25 cellular contexts compared by ENCODE assay signal in the genomic region with DNA sequence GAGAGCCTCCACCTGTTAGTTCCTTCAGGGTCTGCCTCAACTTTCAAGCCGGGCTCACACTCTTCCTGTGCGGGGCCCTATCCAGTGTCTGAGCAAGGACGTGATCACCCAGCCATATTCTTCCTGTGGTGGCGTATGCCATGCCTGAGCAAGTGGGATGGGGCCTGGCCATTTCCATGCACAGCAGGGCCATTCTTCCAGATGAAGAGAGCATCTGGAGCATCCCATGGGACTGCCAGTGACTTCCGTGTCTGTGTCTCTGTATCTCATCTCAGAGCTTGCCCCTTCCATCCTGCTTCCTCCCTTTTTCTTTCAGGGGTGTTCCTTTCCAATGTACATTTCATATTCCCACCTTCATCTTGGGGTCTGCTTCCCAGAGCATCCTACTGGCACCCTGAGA. TPM values are rescaled to one million over a fixed set of nuclear protein-coding genes. Genes with fewer than 3 reads are reported as not detected.
DNase-seq lines count a peak whose midpoint lies in the region; ATAC-seq, FAIRE-seq and TF ChIP-seq lines count a peak whose summit lies in the region.
"Had no signal": no experiment of that assay in that cellular context is flagged by ENCODE, and none has a peak within 500 bp of the region (broad histone marks: within the 10 kb centered on the region; RNA-seq: fewer than 3 reads in every experiment).

No MANE protein-coding gene starts in this region.

- 0 out of 2 replicates have a peak overlapping the region, but pooled peaks have one; percentile 3 for H2AK5ac ChIP-seq in H1 (ENCODE audit: low read depth, low read length)
- no peak overlapping the region for H2AK5ac ChIP-seq in neuronal stem cell (ENCODE audit: low read depth, low read length)

- no peak overlapping the region for H3K4me3 Mint-ChIP-seq in activated naive CD8-positive, alpha-beta T cell treated with anti-CD3 and anti-CD28 coated beads, Interleukin-2, amount 10 ng/mL, durations not matched to agents 7 days and 5 days
- H3K4me3 Mint-ChIP-seq in activated naive CD8-positive, alpha-beta T cell treated with anti-CD3 and anti-CD28 coated beads for 36 hours, result no peak overlapping the region
- H3K4me3 Mint-ChIP-seq: CD8-positive, alpha-beta T cell had no signal

- no peak overlapping the region for H3K56ac ChIP-seq in H1 (replicated peaks; ENCODE audit: insufficient read length, low read depth, low read length)

- H3K79me1 ChIP-seq in H1 (ENCODE audit: low read depth, low read length), result no peaks in the 10 kb centered on the region
- H3K79me1 ChIP-seq in neuronal stem cell (ENCODE audit: low read depth, low read length), result peaks cover 2% of the 10 kb centered on the region

- CTCF ChIA-PET in H1 (lab: Charles Lee; ENCODE audit: partially characterized antibody), result interaction anchor here (3.6 kb wide), 1 partner anchor 13 kb away, joined by 11 read pairs; no protein-coding TSS in a partner anchor

- no peak for TF ChIP-seq CTCF in H1 (IDR thresholded peaks at IDR 0.05; ENCODE audit: control extremely low read depth in 1 of 3, insufficient read depth in 1 of 3, low read depth in 1 of 3, low read length in 3 of 3)
- no peak for TF ChIP-seq CTCF in foreskin keratinocyte (conservative IDR thresholded peaks at IDR 0.05)

- POLR2A ChIA-PET in activated naive CD8-positive, alpha-beta T cell treated with anti-CD3 and anti-CD28 coated beads, Interleukin-2, amount 10 ng/mL, durations not matched to agents 7 days and 5 days (lab: Charles Lee), result no interaction called here
- POLR2A ChIA-PET in H1 (lab: Charles Lee; ENCODE audit: partially characterized antibody), result no interaction called here

- H3K18ac ChIP-seq in H1 (ENCODE audit: extremely low read depth, low read length), result no peak overlapping the region
- H3K18ac ChIP-seq in neuronal stem cell (ENCODE audit: low read length), result peak overlapping the region; percentile 67

- ATAC-seq in activated naive CD8-positive, alpha-beta T cell treated with anti-CD3 and anti-CD28 coated beads, Interleukin-2, amount 10 ng/mL, durations not matched to agents 7 days and 5 days (ENCODE audit: low read depth), result no peak
- ATAC-seq in GM19467 (IDR thresholded peaks at IDR 0.05; ENCODE audit: unreplicated experiment) (no peak), foreskin keratinocyte (no peak)
- ATAC-seq: CD8-positive, alpha-beta T cell; HCT116 had no signal

- H3K4me2 ChIP-seq in H1 (ENCODE audit: insufficient read depth in 1 of 2, low read depth in 2 of 2, low read length in 2 of 2) (no peak overlapping the region), neuronal stem cell (ENCODE audit: insufficient read depth, low read length, poor library complexity, severe bottlenecking) (no peak overlapping the region)

- no peaks in the 10 kb centered on the region for H3K27me3 ChIP-seq in H1 (replicated peaks in 1 of 4; ENCODE audit: control insufficient read depth in 3 of 4, extremely low read depth in 1 of 4, insufficient read depth in 3 of 4, low read length in 3 of 4)
- H3K27me3 ChIP-seq in neuronal stem cell (ENCODE audit: control insufficient read depth in 3 of 3, insufficient read depth in 3 of 3, low read depth in 1 of 3, low read length in 3 of 3), result no peaks in the 10 kb centered on the region
- no peaks in the 10 kb centered on the region for H3K27me3 ChIP-seq in foreskin keratinocyte

- H3K23me2 ChIP-seq in H1 (ENCODE audit: low read depth, low read length), result no peaks in the 10 kb centered on the region

- H2BK5ac ChIP-seq in H1 (ENCODE audit: low read depth, low read length), result no peak overlapping the region
- H2BK5ac ChIP-seq in neuronal stem cell (ENCODE audit: low read length), result no peak overlapping the region

- WGBS in H1 (ENCODE audit: extremely low coverage in 1 of 2, insufficient coverage in 1 of 2, insufficient read length in 1 of 2, insufficient replicate concordance in 2 of 2, low coverage in 1 of 2, low lambda C conversion rate in 2 of 2, missing lambda C conversion rate in 1 of 2), 2 experiments, result 86% methylated on average over 5 of the region's 5 CpGs; no CpG with 5 or more reads in 1 of the 2 experiments
- no CpG with 5 or more reads among the region's 5 CpGs for WGBS in neuronal stem cell (ENCODE audit: extremely low coverage in 2 of 2, insufficient read length in 2 of 2, insufficient replicate concordance in 1 of 2), 2 donors

- H3K27ac ChIP-seq in H1 (ENCODE audit: low read depth, low read length) (no peak overlapping the region), neuronal stem cell (replicated peaks; ENCODE audit: low read length) (no peak overlapping the region), foreskin keratinocyte (no peak overlapping the region)
- H3K27ac ChIP-seq: C4-2B, HL-60 had no signal

- H3K14ac ChIP-seq in H1 (ENCODE audit: insufficient read length) (no peak overlapping the region), neuronal stem cell (ENCODE audit: low read length) (no peak overlapping the region)

- no peak overlapping the region for H3K23ac ChIP-seq in H1 (ENCODE audit: insufficient read length)
- no peak overlapping the region for H3K23ac ChIP-seq in neuronal stem cell (ENCODE audit: low read depth, low read length, poor library complexity)

- H3K4me3 ChIP-seq in H1 (ENCODE audit: extremely low read depth in 1 of 4, insufficient read depth in 2 of 4, low read depth in 3 of 4, low read length in 4 of 4) (no peak overlapping the region), neuronal stem cell (ENCODE audit: low read length in 2 of 2) (no peak overlapping the region)
- H3K4me3 ChIP-seq: SK-N-MC had no signal

- no peaks in the 10 kb centered on the region for H3K9me3 Mint-ChIP-seq in activated naive CD8-positive, alpha-beta T cell treated with anti-CD3 and anti-CD28 coated beads, Interleukin-2, amount 10 ng/mL, durations not matched to agents 7 days and 5 days
- no peaks in the 10 kb centered on the region for H3K9me3 Mint-ChIP-seq in activated naive CD8-positive, alpha-beta T cell treated with anti-CD3 and anti-CD28 coated beads for 36 hours
- H3K9me3 Mint-ChIP-seq: CD8-positive, alpha-beta T cell had no signal

- H3K79me2 ChIP-seq in H1 (ENCODE audit: control insufficient read depth in 1 of 2, insufficient read depth in 2 of 2, low read length in 2 of 2), result no peaks in the 10 kb centered on the region

- no peak overlapping the region for H2BK12ac ChIP-seq in H1 (ENCODE audit: low read depth, low read length)
- H2BK12ac ChIP-seq in neuronal stem cell (ENCODE audit: low read length), result no peak overlapping the region

- H3K4me1 ChIP-seq in H1 (replicated peaks in 1 of 4; ENCODE audit: control insufficient read depth in 3 of 4, insufficient read depth in 4 of 4, low read length in 3 of 4) (no peaks in the 10 kb centered on the region; a peak in 1 of 7 replicates), neuronal stem cell (ENCODE audit: control insufficient read depth in 2 of 2, insufficient read depth in 1 of 2, low read depth in 1 of 2, low read length in 2 of 2) (peaks cover 10 to 43% of the 10 kb centered on the region in 2 donors), foreskin keratinocyte (peaks cover 3% of the 10 kb centered on the region)
- H3K4me1 ChIP-seq: Caco-2 had no signal

- no peaks in the 10 kb centered on the region for H3K27me3 Mint-ChIP-seq in activated naive CD8-positive, alpha-beta T cell treated with anti-CD3 and anti-CD28 coated beads, Interleukin-2, amount 10 ng/mL, durations not matched to agents 7 days and 5 days
- H3K27me3 Mint-ChIP-seq in activated naive CD8-positive, alpha-beta T cell treated with anti-CD3 and anti-CD28 coated beads for 36 hours, result peaks cover 5% of the 10 kb centered on the region

- H2AFZ ChIP-seq in H1 (ENCODE audit: low read length), result no peak overlapping the region
- peak overlapping the region; percentile 34 for H2AFZ ChIP-seq in neuronal stem cell (ENCODE audit: low read length)

- no peak for FAIRE-seq in H1 (lab: Jason Lieb, UNC)
- FAIRE-seq: GM12891, RCC 7860 had no signal

- H3K36me3 ChIP-seq in H1 (ENCODE audit: control insufficient read depth in 2 of 4, insufficient read depth in 4 of 4, low read length in 3 of 4), result no peaks in the 10 kb centered on the region
- H3K36me3 ChIP-seq in neuronal stem cell (replicated peaks in 1 of 2; ENCODE audit: control insufficient read depth in 2 of 2, insufficient read depth in 2 of 2, low read length in 2 of 2), result no peaks in the 10 kb centered on the region

- TF ChIP-seq RAD21 in H1 (IDR thresholded peaks at IDR 0.05 in 1 of 2, conservative IDR thresholded peaks at IDR 0.05 in 1 of 2; ENCODE audit: low read depth in 2 of 2, low read length in 2 of 2), result no peak

- H4K5ac ChIP-seq in H1 (ENCODE audit: insufficient read length, low read depth, low read length), result no peak overlapping the region

- no peak overlapping the region for H2BK15ac ChIP-seq in H1 (ENCODE audit: low read length)
- H2BK15ac ChIP-seq in neuronal stem cell (ENCODE audit: low read length), result peak overlapping the region; percentile 77

- H2BK120ac ChIP-seq in H1 (replicated peaks; ENCODE audit: low read depth, low read length) (no peak overlapping the region), neuronal stem cell (ENCODE audit: low read depth, low read length) (no peak overlapping the region)

- H3K9ac ChIP-seq in H1 (replicated peaks in 1 of 4; ENCODE audit: extremely low read depth in 1 of 4, low read depth in 3 of 4, low read length in 3 of 4) (no peak overlapping the region), neuronal stem cell (ENCODE audit: low read depth, low read length, poor library complexity) (no peak overlapping the region)

- no peak overlapping the region for H2BK20ac ChIP-seq in H1 (ENCODE audit: low read length)

- no peak for TF ChIP-seq POLR2A in H1 (IDR thresholded peaks at IDR 0.05; ENCODE audit: control extremely low read depth in 1 of 2, low read depth in 2 of 2, low read length in 2 of 2)

- H4K20me1 ChIP-seq in H1 (replicated peaks in 1 of 2; ENCODE audit: control insufficient read depth in 1 of 2, insufficient read depth in 2 of 2, low read length in 2 of 2), result no peaks in the 10 kb centered on the region

- DNase-seq in activated naive CD8-positive, alpha-beta T cell treated with anti-CD3 and anti-CD28 coated beads, Interleukin-2, amount 10 ng/mL, durations not matched to agents 7 days and 5 days, result no peak
- no peak for DNase-seq in activated naive CD8-positive, alpha-beta T cell treated with anti-CD3 and anti-CD28 coated beads for 36 hours
- DNase-seq in H1 (ENCODE audit: low read depth in 1 of 2, low spot score in 2 of 2) (no peak), neuronal stem cell (ENCODE audit: low spot score) (no peak), foreskin keratinocyte (no peak), dedifferentiated amniotic fluid mesenchymal stem cell (ENCODE audit: extremely low spot score) (no peak)
- DNase-seq: Caco-2; CD8-positive, alpha-beta T cell; DMS79 treated with DMSO at 0.1 percent for 48 hours; GF-D8; NCI-H1092; NCI-H1417 treated with DMSO at 0.1 percent for 48 hours; NCI-H1694 treated with DMSO at 0.1 percent for 48 hours; NCI-H2081; NCI-H345; NCI-H510A treated with DMSO at 0.1 percent for 48 hours; NCI-H748 treated with DMSO at 0.1 percent for 48 hours; SIG-M5 had no signal

- no peaks in the 10 kb centered on the region for H3K4me1 Mint-ChIP-seq in activated naive CD8-positive, alpha-beta T cell treated with anti-CD3 and anti-CD28 coated beads, Interleukin-2, amount 10 ng/mL, durations not matched to agents 7 days and 5 days
- no peaks in the 10 kb centered on the region for H3K4me1 Mint-ChIP-seq in activated naive CD8-positive, alpha-beta T cell treated with anti-CD3 and anti-CD28 coated beads for 36 hours

- H4K91ac ChIP-seq in H1 (replicated peaks; ENCODE audit: insufficient read length, low read length) (no peak overlapping the region), neuronal stem cell (ENCODE audit: low read depth, low read length, poor library complexity) (no peak overlapping the region)

- no peak overlapping the region; the same call in 1 of the 2 replicates for H4K8ac ChIP-seq in H1 (ENCODE audit: extremely low read depth, insufficient read depth, low read length)
- H4K8ac ChIP-seq in neuronal stem cell (ENCODE audit: low read depth, low read length), result no peak overlapping the region

- H3K4ac ChIP-seq in H1 (replicated peaks; ENCODE audit: insufficient read length, low read depth, low read length) (no peak overlapping the region), neuronal stem cell (ENCODE audit: low read length) (peak overlapping the region; percentile 70)

- H3K9me3 ChIP-seq in H1 (ENCODE audit: insufficient read depth in 2 of 2, low read depth in 1 of 2, low read length in 1 of 2) (no peaks in the 10 kb centered on the region), neuronal stem cell (replicated peaks in 1 of 2; ENCODE audit: control insufficient read depth in 2 of 2, insufficient read depth in 1 of 2, low read depth in 1 of 2, low read length in 2 of 2) (no peaks in the 10 kb centered on the region)
- H3K9me3 ChIP-seq: Caco-2 had no signal

- peak overlapping the region; percentile 23 for H3K27ac Mint-ChIP-seq in activated naive CD8-positive, alpha-beta T cell treated with anti-CD3 and anti-CD28 coated beads, Interleukin-2, amount 10 ng/mL, durations not matched to agents 7 days and 5 days
- H3K27ac Mint-ChIP-seq in activated naive CD8-positive, alpha-beta T cell treated with anti-CD3 and anti-CD28 coated beads for 36 hours, result no peak overlapping the region
- H3K27ac Mint-ChIP-seq: CD8-positive, alpha-beta T cell had no signal

- no peak for TF ChIP-seq EP300 in H1 (IDR thresholded peaks at IDR 0.05; ENCODE audit: borderline replicate concordance in 1 of 2, low read depth in 2 of 2, low read length in 2 of 2)

- H3K36me3 Mint-ChIP-seq in activated naive CD8-positive, alpha-beta T cell treated with anti-CD3 and anti-CD28 coated beads, Interleukin-2, amount 10 ng/mL, durations not matched to agents 7 days and 5 days, result no peaks in the 10 kb centered on the region
- H3K36me3 Mint-ChIP-seq in activated naive CD8-positive, alpha-beta T cell treated with anti-CD3 and anti-CD28 coated beads for 36 hours, result no peaks in the 10 kb centered on the region
- H3K36me3 Mint-ChIP-seq: CD8-positive, alpha-beta T cell had no signal

RNA-seq across cellular contexts. Expression of gene SCG2, which starts 20.2 kb away (rescaled TPM):
- total RNA-seq in activated naive CD8-positive, alpha-beta T cell treated with anti-CD3 and anti-CD28 coated beads, Interleukin-2, amount 10 ng/mL, durations not matched to agents 7 days and 5 days, result not detected
- total RNA-seq in activated naive CD8-positive, alpha-beta T cell treated with anti-CD3 and anti-CD28 coated beads for 36 hours, result not detected
- 0.77 and 1.0 TPM in 2 replicates for total RNA-seq in H1 (2021; fragmentation: NEBNext Ultra II Directional; extraction: Animal tissue kit (Norgen Biotek cat#: 25700))
- polyA plus RNA-seq in H1 (2011; rRNA removed), result 0.27 and 0.54 TPM in 2 replicates
- polyA plus RNA-seq in H1 (2011; cell fraction: cytosol; rRNA removed), result 0.54 TPM
- polyA plus RNA-seq in H1 (2011; cell fraction: nucleus; rRNA removed), result 0.96 TPM
- polyA plus RNA-seq in H1 (2012, experiment 1 of 2), result 1.1 to 1.5 TPM (median 1.4 TPM) in 4 replicates
- 0.18 TPM for polyA plus RNA-seq in H1 (2012, experiment 2 of 2)
- polyA plus RNA-seq in H1 (2013, experiment 1 of 2), result 8.2 TPM
- polyA plus RNA-seq in H1 (2013, experiment 2 of 2), result 6.9 TPM
- 0.09 and 0.59 TPM in 2 replicates for polyA minus RNA-seq in H1 (2011; rRNA and poly(A)+ RNA removed)
- polyA minus RNA-seq in H1 (2011; cell fraction: cytosol; rRNA and poly(A)+ RNA removed), result not detected
- 1.4 TPM for polyA minus RNA-seq in H1 (2011; cell fraction: nucleus; rRNA and poly(A)+ RNA removed)
- polyA plus RNA-seq in neuronal stem cell (2013, experiment 1 of 2), result 0.17 TPM
- 0.26 TPM for polyA plus RNA-seq in neuronal stem cell (2013, experiment 2 of 2)
- total RNA-seq in foreskin keratinocyte, result 0.14 TPM in 1 of 2 replicates, not detected in the other
- polyA plus RNA-seq in foreskin keratinocyte, result 0.02 and 0.06 TPM in 2 replicates
- total RNA-seq: CD8-positive, alpha-beta T cell had no signal
